Comparison of ENCODE assay signal across 16 cellular contexts in the genomic region with DNA sequence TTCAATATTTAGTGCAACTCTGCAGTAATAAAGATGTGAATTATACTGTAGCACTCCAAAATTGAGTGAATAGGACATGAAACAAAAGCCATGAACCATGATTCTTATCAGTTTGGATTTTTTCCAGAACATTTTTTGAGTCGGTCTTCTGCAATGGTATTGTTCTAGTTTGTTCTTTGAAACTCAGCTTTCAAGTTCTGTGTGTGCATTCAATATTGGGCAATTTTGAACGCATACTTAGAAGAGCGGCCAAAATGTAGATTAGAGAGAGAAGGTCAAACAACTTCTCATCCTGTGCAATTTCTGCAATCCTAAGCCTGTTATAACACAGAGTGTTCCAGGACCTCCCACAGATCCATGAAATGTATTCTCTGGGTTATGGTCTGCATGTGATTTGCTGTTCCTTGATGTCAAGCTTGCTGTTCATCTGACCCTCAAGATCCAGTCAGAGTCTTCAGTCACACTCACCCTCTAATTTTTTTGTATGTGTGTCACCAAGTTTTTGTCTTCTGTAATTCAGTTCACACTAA. TPM values are rescaled to one million over a fixed set of nuclear protein-coding genes. Genes with fewer than 3 reads are reported as not detected.
DNase-seq lines count a peak whose midpoint lies in the region; ATAC-seq and TF ChIP-seq lines count a peak whose summit lies in the region.
"Had no signal": no experiment of that assay in that cellular context is flagged by ENCODE, and none has a peak within 500 bp of the region (broad histone marks: within the 10 kb centered on the region; RNA-seq: fewer than 3 reads in every experiment).

No MANE protein-coding gene starts in this region.

- peak; percentile 83 for ATAC-seq in left lobe of liver

- no peak overlapping the region for H3K4me3 Mint-ChIP-seq in chondrocyte (ENCODE audit: unreplicated experiment)
- H3K4me3 Mint-ChIP-seq: stimulated activated naive CD8-positive, alpha-beta T cell treated with anti-CD3 and anti-CD28 coated beads, Interleukin-15, Interleukin-2, amounts not matched to agents 100 ng/mL and 50 ng/mL, for 24 hours had no signal

- H3K9me3 ChIP-seq in skeletal muscle satellite cell (replicated peaks; ENCODE audit: low read length), result no peaks in the 10 kb centered on the region

- H3K36me3 Mint-ChIP-seq in chondrocyte (ENCODE audit: low read depth), result no peaks in the 10 kb centered on the region

- no peaks in the 10 kb centered on the region for H3K27me3 Mint-ChIP-seq in chondrocyte (ENCODE audit: low read depth)
- H3K27me3 Mint-ChIP-seq: stimulated activated naive CD8-positive, alpha-beta T cell treated with anti-CD3 and anti-CD28 coated beads, Interleukin-15, Interleukin-2, amounts not matched to agents 100 ng/mL and 50 ng/mL, for 24 hours had no signal

- H3K4me1 ChIP-seq in skeletal muscle satellite cell (ENCODE audit: control insufficient read depth, insufficient read depth, low read length), result peaks cover 41% of the 10 kb centered on the region

- no peaks in the 10 kb centered on the region for H3K9me3 Mint-ChIP-seq in chondrocyte (ENCODE audit: low read depth)
- H3K9me3 Mint-ChIP-seq: stimulated activated naive CD8-positive, alpha-beta T cell treated with anti-CD3 and anti-CD28 coated beads, Interleukin-15, Interleukin-2, amounts not matched to agents 100 ng/mL and 50 ng/mL, for 24 hours had no signal

- no peaks in the 10 kb centered on the region for H3K27me3 ChIP-seq in skeletal muscle satellite cell (ENCODE audit: control insufficient read depth, insufficient read depth, low read length)

- peak overlapping the region; percentile 17 for H3K9ac ChIP-seq in skeletal muscle satellite cell (ENCODE audit: low read depth, low read length)

- no peak for TF ChIP-seq CTCF in chondrocyte (IDR thresholded peaks at IDR 0.05)

- H3K4me3 ChIP-seq in skeletal muscle satellite cell (ENCODE audit: low read length), result no peak overlapping the region

- H3K36me3 ChIP-seq in skeletal muscle satellite cell (ENCODE audit: insufficient read depth, low read length), result no peaks in the 10 kb centered on the region

- DNase-seq in M059J (ENCODE audit: low read depth) (peak; percentile 22), chondrocyte (ENCODE audit: low spot score) (no peak), left lobe of liver (ENCODE audit: low spot score) (no peak), NCI-H345 (lab: John Stamatoyannopoulos, UW) (no peak), C1 segment of cervical spinal cord (lab: John Stamatoyannopoulos, UW) (no peak), ureter (ENCODE audit: low spot score) (no peak)
- DNase-seq in activated CD4-positive, alpha-beta T cell treated with anti-CD3 and anti-CD28 coated beads, Interleukin-2, amount 50 U/mL, for 4 hours, result no peak
- DNase-seq: COR-L47; erythroblast; islet precursor cell; NCI-H526; nucleus accumbens; RPMI8226; stimulated activated CD4-positive, alpha-beta T cell treated with anti-CD3 and anti-CD28 coated beads, Interleukin-2, amount 100 ng/mL, for 48 hours had no signal

- H3K4me2 ChIP-seq in skeletal muscle satellite cell (ENCODE audit: low read length), result no peak overlapping the region

- H3K4me1 Mint-ChIP-seq in chondrocyte (ENCODE audit: low read depth), result peaks cover 60% of the 10 kb centered on the region

- peak overlapping the region; percentile 83 for H3K27ac Mint-ChIP-seq in chondrocyte (ENCODE audit: unreplicated experiment)
- H3K27ac Mint-ChIP-seq: stimulated activated naive CD8-positive, alpha-beta T cell treated with anti-CD3 and anti-CD28 coated beads, Interleukin-15, Interleukin-2, amounts not matched to agents 100 ng/mL and 50 ng/mL, for 24 hours had no signal

RNA-seq across cellular contexts. Expression of a gene that starts 48.3 kb away (rescaled TPM):
- total RNA-seq in M059J (2014; rRNA removed; shearing (Covaris generic)), result not detected in 2 replicates
- total RNA-seq in chondrocyte, result not detected in 3 replicates
- not detected for total RNA-seq in left lobe of liver
- total RNA-seq in skeletal muscle satellite cell (2012; rRNA removed), result not detected in 2 replicates
- total RNA-seq in ureter, result not detected
